ENCODE assay signal across 19 cellular contexts in genomic region chr17:28612531-28612930, GRCh38. TPM values are rescaled to one million over a fixed set of nuclear protein-coding genes. Genes with fewer than 3 reads are reported as not detected.
A peak's percentile ranks its signal among the peaks of the same experiment; 100 is the strongest.
DNase-seq lines count a peak whose midpoint lies in the region; ATAC-seq and TF ChIP-seq lines count a peak whose summit lies in the region.
"Had no signal": no experiment of that assay in that cellular context is flagged by ENCODE, and none has a peak within 500 bp of the region (broad histone marks: within the 10 kb centered on the region; RNA-seq: fewer than 3 reads in every experiment).

No MANE protein-coding gene starts in this region.

- H3K27me3 Mint-ChIP-seq in CD4-positive, CD25-positive, alpha-beta regulatory T cell: no peaks in the 10 kb centered on the region
- no peaks in the 10 kb centered on the region for H3K27me3 Mint-ChIP-seq in memory B cell
- H3K27me3 Mint-ChIP-seq: activated naive CD8-positive, alpha-beta T cell treated with anti-CD3 and anti-CD28 coated beads for 36 hours; stimulated activated naive CD8-positive, alpha-beta T cell treated with anti-CD3 and anti-CD28 coated beads, Interleukin-15, Interleukin-2, amounts not matched to agents 100 ng/mL and 50 ng/mL, for 24 hours had no signal

- H3K27me3 ChIP-seq in CD4-positive, CD25-positive, alpha-beta regulatory T cell (ENCODE audit: control insufficient read depth, insufficient read depth, low read length): no peaks in the 10 kb centered on the region
- H3K27me3 ChIP-seq: brain microvascular endothelial cell, foreskin keratinocyte, sigmoid colon, upper lobe of right lung had no signal

- no peak for TF ChIP-seq CTCF in OCI-LY7 (conservative IDR thresholded peaks at IDR 0.05; ENCODE audit: low read length)

- H3K9me2 ChIP-seq in OCI-LY7 (ENCODE audit: insufficient read depth, low read length): no peaks in the 10 kb centered on the region

- H3K27ac Mint-ChIP-seq in CD4-positive, CD25-positive, alpha-beta regulatory T cell: peak overlapping the region; percentile 26 to 73 (median 38)
- H3K27ac Mint-ChIP-seq in memory B cell: peak overlapping the region; percentile 75
- H3K27ac Mint-ChIP-seq: activated naive CD8-positive, alpha-beta T cell treated with anti-CD3 and anti-CD28 coated beads for 36 hours; stimulated activated naive CD8-positive, alpha-beta T cell treated with anti-CD3 and anti-CD28 coated beads, Interleukin-15, Interleukin-2, amounts not matched to agents 100 ng/mL and 50 ng/mL, for 24 hours had no signal

- ATAC-seq in CD4-positive, CD25-positive, alpha-beta regulatory T cell (ENCODE audit: low read depth in 2 of 2): no peak
- ATAC-seq in memory B cell (ENCODE audit: low read depth) (peak; percentile 57), GM21390 (IDR thresholded peaks at IDR 0.05; ENCODE audit: unreplicated experiment) (no peak)
- ATAC-seq: foreskin keratinocyte had no signal

- peaks cover 33% of the 10 kb centered on the region for H3K36me3 Mint-ChIP-seq in CD4-positive, CD25-positive, alpha-beta regulatory T cell
- peaks cover 19% of the 10 kb centered on the region for H3K36me3 Mint-ChIP-seq in memory B cell

- H3K4me1 Mint-ChIP-seq in CD4-positive, CD25-positive, alpha-beta regulatory T cell: peaks cover 0 to 16% (median 7%) of the 10 kb centered on the region in 4 donors
- peaks cover 18% of the 10 kb centered on the region for H3K4me1 Mint-ChIP-seq in memory B cell
- H3K4me1 Mint-ChIP-seq: activated naive CD8-positive, alpha-beta T cell treated with anti-CD3 and anti-CD28 coated beads for 36 hours had no signal

- no peak for DNase-seq in CD4-positive, CD25-positive, alpha-beta regulatory T cell
- DNase-seq in COLO668 (lab: John Stamatoyannopoulos, UW; ENCODE audit: unreplicated experiment): peak; percentile 4
- peak; percentile 33 for DNase-seq in OCI-LY7 (ENCODE audit: low spot score)
- no peak for DNase-seq in memory B cell (ENCODE audit: low spot score in 2 of 2)
- no peak for DNase-seq in DMS 273 (lab: John Stamatoyannopoulos, UW; ENCODE audit: unreplicated experiment)
- no peak for DNase-seq in NCI-H510A (lab: John Stamatoyannopoulos, UW)
- DNase-seq: DMS79, foreskin keratinocyte, lower lobe of right lung, NCI-H524 treated with DMSO at 0.1 percent for 48 hours, sigmoid colon, upper lobe of right lung had no signal

- H3K4me3 Mint-ChIP-seq in CD4-positive, CD25-positive, alpha-beta regulatory T cell: no peak overlapping the region
- H3K4me3 Mint-ChIP-seq in memory B cell: no peak overlapping the region
- H3K4me3 Mint-ChIP-seq: activated naive CD8-positive, alpha-beta T cell treated with anti-CD3 and anti-CD28 coated beads for 36 hours; stimulated activated naive CD8-positive, alpha-beta T cell treated with anti-CD3 and anti-CD28 coated beads, Interleukin-15, Interleukin-2, amounts not matched to agents 100 ng/mL and 50 ng/mL, for 24 hours had no signal

- intact Hi-C loops in OCI-LY7 (cut with micrococcal nuclease; ENCODE audit: unreplicated experiment): loop anchor here (5.0 kb wide), 1 partner anchor 60 kb away; the partner anchor contains the start of gene UNC119

- peaks cover 0 to 2% (median 0%) of the 10 kb centered on the region in 7 donors for H3K9me3 Mint-ChIP-seq in CD4-positive, CD25-positive, alpha-beta regulatory T cell
- H3K9me3 Mint-ChIP-seq in memory B cell: no peaks in the 10 kb centered on the region
- H3K9me3 Mint-ChIP-seq: activated naive CD8-positive, alpha-beta T cell treated with anti-CD3 and anti-CD28 coated beads for 36 hours; stimulated activated naive CD8-positive, alpha-beta T cell treated with anti-CD3 and anti-CD28 coated beads, Interleukin-15, Interleukin-2, amounts not matched to agents 100 ng/mL and 50 ng/mL, for 24 hours had no signal

- no peaks in the 10 kb centered on the region for H3K4me1 ChIP-seq in CD4-positive, CD25-positive, alpha-beta regulatory T cell (ENCODE audit: control insufficient read depth, insufficient read depth, low read length, poor library complexity, severe bottlenecking)
- peaks cover 23% of the 10 kb centered on the region for H3K4me1 ChIP-seq in OCI-LY7 (ENCODE audit: insufficient read depth, low read length, poor library complexity, severe bottlenecking)
- H3K4me1 ChIP-seq: foreskin keratinocyte, lower lobe of right lung, sigmoid colon, upper lobe of right lung had no signal

- no peaks in the 10 kb centered on the region for H3K9me3 ChIP-seq in CD4-positive, CD25-positive, alpha-beta regulatory T cell (ENCODE audit: control insufficient read depth in 2 of 2, low read length in 2 of 2)
- no peaks in the 10 kb centered on the region for H3K9me3 ChIP-seq in OCI-LY7 (ENCODE audit: low read length)
- H3K9me3 ChIP-seq: lower lobe of right lung, sigmoid colon, upper lobe of right lung had no signal

- H3K4me3 ChIP-seq in CD4-positive, CD25-positive, alpha-beta regulatory T cell (ENCODE audit: low read depth, low read length): no peak overlapping the region
- H3K4me3 ChIP-seq in OCI-LY7 (ENCODE audit: low read depth, low read length, poor library complexity, severe bottlenecking): no peak overlapping the region
- H3K4me3 ChIP-seq: coronary artery, lower lobe of right lung, sigmoid colon, upper lobe of right lung had no signal

- no peaks in the 10 kb centered on the region for H3K79me2 ChIP-seq in OCI-LY7 (ENCODE audit: insufficient read depth, low read depth, low read length)

- H2AFZ ChIP-seq in OCI-LY7 (ENCODE audit: low read length): no peak overlapping the region

- POLR2A ChIA-PET in OCI-LY7 (lab: Charles Lee): interaction anchor here (0.5 kb wide), 1 partner anchor 100 kb away, joined by 11 read pairs; no protein-coding TSS in a partner anchor

- H4K20me1 ChIP-seq in OCI-LY7 (ENCODE audit: insufficient read depth, low read length): no peaks in the 10 kb centered on the region

- CTCF ChIA-PET in OCI-LY7 (lab: Charles Lee; ENCODE audit: unreplicated experiment): no interaction called here

- H3K27ac ChIP-seq in CD4-positive, CD25-positive, alpha-beta regulatory T cell (ENCODE audit: insufficient read depth, low read length, poor library complexity, severe bottlenecking): peak overlapping the region; percentile 17
- peak overlapping the region; percentile 31 for H3K27ac ChIP-seq in OCI-LY7 (ENCODE audit: low read depth, low read length, poor library complexity, severe bottlenecking)
- H3K27ac ChIP-seq: brain microvascular endothelial cell, coronary artery, epithelial cell of prostate, foreskin keratinocyte, HL-60, lower lobe of right lung, sigmoid colon, upper lobe of right lung had no signal

- H3K36me3 ChIP-seq in CD4-positive, CD25-positive, alpha-beta regulatory T cell (ENCODE audit: control insufficient read depth, insufficient read depth, low read length): peaks cover 42% of the 10 kb centered on the region
- H3K36me3 ChIP-seq in OCI-LY7 (ENCODE audit: insufficient read depth, low read length): peaks cover 97% of the 10 kb centered on the region

- no peak overlapping the region for H3K4me2 ChIP-seq in OCI-LY7 (ENCODE audit: low read length)

- no TSS peak for BruUV-seq in OCI-LY7 (replicated peaks; lab: Mats Ljungman, UMichigan)

RNA-seq across cellular contexts. Expression of gene RSKR, which starts 1.5 kb away (rescaled TPM):
- 15.2 TPM for total RNA-seq in CD4-positive, CD25-positive, alpha-beta regulatory T cell
- under 1 TPM in 3 of 4 donors, not detected in 1; 0.08 to 0.78 (median 0.10) TPM for polyA plus RNA-seq in CD4-positive, CD25-positive, alpha-beta regulatory T cell
- 24.7 and 30.4 TPM in 2 replicates for total RNA-seq in OCI-LY7 (2014; rRNA removed; shearing (Covaris generic))
- total RNA-seq in OCI-LY7 (2022): 59.6 and 66.2 TPM in 2 replicates

RNA-seq across cellular contexts. Expression of gene SPAG5, which starts 13.7 kb away (rescaled TPM):
- 37.7 TPM for total RNA-seq in CD4-positive, CD25-positive, alpha-beta regulatory T cell
- polyA plus RNA-seq in CD4-positive, CD25-positive, alpha-beta regulatory T cell: 1 to 10 TPM in 3 of 4 donors, under 1 TPM in 1; 0.84 to 2.2 (median 1.8) TPM
- 161 and 163 TPM in 2 replicates for total RNA-seq in OCI-LY7 (2014; rRNA removed; shearing (Covaris generic))
- total RNA-seq in OCI-LY7 (2022): 152 and 156 TPM in 2 replicates

RNA-seq across cellular contexts. Expression of gene BLTP2, which starts 32.4 kb away (rescaled TPM):
- 149 TPM for total RNA-seq in CD4-positive, CD25-positive, alpha-beta regulatory T cell
- polyA plus RNA-seq in CD4-positive, CD25-positive, alpha-beta regulatory T cell: 10 to 100 TPM; 30.7 to 42.3 (median 33.1) TPM
- total RNA-seq in OCI-LY7 (2014; rRNA removed; shearing (Covaris generic)): 147 and 151 TPM in 2 replicates
- total RNA-seq in OCI-LY7 (2022): 177 and 185 TPM in 2 replicates

RNA-seq across cellular contexts. Expression of gene ALDOC, which starts 35.8 kb away (rescaled TPM):
- total RNA-seq in CD4-positive, CD25-positive, alpha-beta regulatory T cell: 33.0 TPM
- 100 to 1,000 TPM in 1 of 4 donors, 10 to 100 TPM in 3; 68.2 to 109 (median 92.4) TPM for polyA plus RNA-seq in CD4-positive, CD25-positive, alpha-beta regulatory T cell
- 62.4 and 70.7 TPM in 2 replicates for total RNA-seq in OCI-LY7 (2014; rRNA removed; shearing (Covaris generic))
- 25.7 and 46.2 TPM in 2 replicates for total RNA-seq in OCI-LY7 (2022)

RNA-seq across cellular contexts. Expression of gene PIGS, which starts 41.2 kb away (rescaled TPM):
- total RNA-seq in CD4-positive, CD25-positive, alpha-beta regulatory T cell: 59.7 TPM
- polyA plus RNA-seq in CD4-positive, CD25-positive, alpha-beta regulatory T cell: 10 to 100 TPM; 53.3 to 82.6 (median 67.1) TPM
- total RNA-seq in OCI-LY7 (2014; rRNA removed; shearing (Covaris generic)): 13.9 and 23.7 TPM in 2 replicates
- total RNA-seq in OCI-LY7 (2022): 34.0 and 34.5 TPM in 2 replicates

Comparison
In these comparisons a context has a peak if more than half of its experiments do, and no peak if none do; other contexts are left out.
1. DNase-seq: peak in COLO668 (single experiment) and OCI-LY7 (single experiment); none in CD4-positive, CD25-positive, alpha-beta regulatory T cell (0 of 3), memory B cell (0 of 2), DMS 273 (single experiment) and NCI-H510A (single experiment).